16 cellular contexts compared by ENCODE assay signal in the genomic region with DNA sequence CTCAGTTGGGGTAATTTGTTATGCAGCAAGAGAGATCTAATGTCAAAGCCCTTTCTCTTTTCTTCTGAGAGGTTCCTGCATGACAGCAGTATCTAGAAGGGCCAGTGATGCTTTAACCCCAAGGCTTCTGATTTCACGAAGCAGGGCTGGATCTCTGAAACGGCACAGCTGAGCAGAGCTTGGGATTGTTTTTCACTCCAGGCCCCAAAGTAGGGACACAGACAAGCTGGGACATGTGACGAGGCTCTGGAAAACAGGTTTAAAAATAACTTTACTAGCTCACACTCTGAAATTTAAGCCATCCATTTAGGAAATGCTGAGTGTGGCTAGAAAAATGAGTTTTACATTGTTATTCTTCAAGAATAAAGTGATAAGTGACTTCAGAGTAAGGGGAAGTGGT.
A peak's percentile ranks its signal among the peaks of the same experiment; 100 is the strongest.
DNase-seq lines count a peak whose midpoint lies in the region; ATAC-seq and TF ChIP-seq lines count a peak whose summit lies in the region.
"Had no signal": no experiment of that assay in that cellular context is flagged by ENCODE, and none has a peak within 500 bp of the region (broad histone marks: within the 10 kb centered on the region; RNA-seq: fewer than 3 reads in every experiment).

No MANE protein-coding gene starts in this region.

- DNase-seq in Right ventricle myocardium inferior (ENCODE audit: missing footprints) = no peak
- DNase-seq in cardiac septum (ENCODE audit: low spot score) = no peak
- no peak for DNase-seq in right atrium auricular region (ENCODE audit: low spot score)
- DNase-seq in psoas muscle = no peak
- no peak for DNase-seq in D341Med (ENCODE audit: low spot score)
- no peak for DNase-seq in right lobe of liver
- DNase-seq: activated CD4-positive, alpha-beta T cell treated with anti-CD3 and anti-CD28 coated beads for 48 hours; activated naive CD4-positive, alpha-beta T cell treated with anti-CD3 and anti-CD28 coated beads, Interleukin-2, amount 50 U/mL, for 16 hours; DMS79; NCI-H187; T1000 had no signal

- WGBS in psoas muscle, 3 donors = 6 to 15% (median 14%) methylated on average over 3 of the region's 3 CpGs
- WGBS in right lobe of liver (ENCODE audit: insufficient coverage, low coverage, low lambda C conversion rate, missing lambda C conversion rate) = 24% methylated on average over 3 of the region's 3 CpGs

- H3K9me3 ChIP-seq in right atrium auricular region (no peaks in the 10 kb centered on the region), psoas muscle (no peaks in the 10 kb centered on the region), right lobe of liver (no peaks in the 10 kb centered on the region)

- TF ChIP-seq POLR2A in right lobe of liver (IDR thresholded peaks at IDR 0.05) = no peak

- H3K4me3 ChIP-seq in right atrium auricular region (no peak overlapping the region), psoas muscle (no peak overlapping the region), right lobe of liver (no peak overlapping the region)
- H3K4me3 ChIP-seq: SJSA1 had no signal

- H3K27me3 ChIP-seq in right atrium auricular region (no peaks in the 10 kb centered on the region), psoas muscle (ENCODE audit: insufficient read depth in 3 of 3, low read length in 2 of 3) (no peaks in the 10 kb centered on the region), right lobe of liver (no peaks in the 10 kb centered on the region)
- H3K27me3 ChIP-seq: SJSA1 had no signal

- peaks cover 0 to 10% of the 10 kb centered on the region in 2 donors for H3K4me1 ChIP-seq in right atrium auricular region
- H3K4me1 ChIP-seq in psoas muscle = peaks cover 17% of the 10 kb centered on the region
- H3K4me1 ChIP-seq in right lobe of liver = no peaks in the 10 kb centered on the region
- H3K4me1 ChIP-seq: SJSA1 had no signal

- ATAC-seq in Right ventricle myocardium inferior (peak; percentile 40), psoas muscle (peak; percentile 73 to 91 (median 82)), GM19023 (IDR thresholded peaks at IDR 0.05; ENCODE audit: unreplicated experiment) (no peak), HG02938 (IDR thresholded peaks at IDR 0.05; ENCODE audit: unreplicated experiment) (no peak), right lobe of liver (no peak)

- peak overlapping the region; percentile 55 to 65 for H3K27ac ChIP-seq in right atrium auricular region
- peak overlapping the region; percentile 76 for H3K27ac ChIP-seq in psoas muscle
- no peak overlapping the region for H3K27ac ChIP-seq in right lobe of liver
- H3K27ac ChIP-seq: C4-2B, epithelial cell of prostate, SJSA1 had no signal

- H3K36me3 ChIP-seq in right atrium auricular region (no peaks in the 10 kb centered on the region), psoas muscle (ENCODE audit: insufficient read depth in 1 of 2, low read depth in 1 of 2) (no peaks in the 10 kb centered on the region), right lobe of liver (no peaks in the 10 kb centered on the region)
- H3K36me3 ChIP-seq: SJSA1 had no signal

- intact Hi-C loops in Right ventricle myocardium inferior (cut with DNase I) = loop anchor here (2.0 to 10.0 kb wide), 4 partner anchors 33 to 495 kb away; no protein-coding TSS in a partner anchor
- intact Hi-C loops in cardiac septum (cut with DNase I) = loop anchor here (5.0 to 10.0 kb wide), 5 partner anchors 33 to 375 kb away; a partner anchor contains a TSS
- intact Hi-C loops in psoas muscle (cut with DNase I) = loop anchor here in 1 of 2 donors (5.0 to 10.0 kb wide), 3 partner anchors 68 to 493 kb away; a partner anchor contains a TSS
- intact Hi-C loops in right lobe of liver (cut with DNase I) = no loop called here

- TF ChIP-seq CTCF in right atrium auricular region (IDR thresholded peaks at IDR 0.05) (no peak), psoas muscle (IDR thresholded peaks at IDR 0.05) (no peak), right lobe of liver (IDR thresholded peaks at IDR 0.05) (no peak)

Comparison
In these comparisons a context has a peak if more than half of its experiments do, and no peak if none do; other contexts are left out.
1. ATAC-seq: peak in Right ventricle myocardium inferior (single experiment) and psoas muscle (4 of 4); none in GM19023 (single experiment), HG02938 (single experiment) and right lobe of liver (0 of 4).
2. H3K27ac ChIP-seq: peak in right atrium auricular region (2 of 2) and psoas muscle (single experiment); none in right lobe of liver (0 of 3).
3. intact Hi-C loops: an anchor here in Right ventricle myocardium inferior (2.0 to 10.0 kb wide) and cardiac septum (5.0 to 10.0 kb wide); none called in right lobe of liver.